19 cellular contexts compared by ENCODE assay signal in genomic region chr19:28456264-28456663, GRCh38.
"Had no signal": no experiment of that assay in that cellular context is flagged by ENCODE, and none has a peak within 500 bp of the region (broad histone marks: within the 10 kb centered on the region; RNA-seq: fewer than 3 reads in every experiment).

No MANE protein-coding gene starts in this region.

- DNase-seq: activated naive CD4-positive, alpha-beta T cell; amniotic stem cell; effector memory CD4-positive, alpha-beta T cell; foreskin keratinocyte; left colon; pancreas; right cardiac atrium; T-cell; testis; trophoblast cell; uterus had no signal

- H3K9me3 ChIP-seq: breast epithelium, pancreas, testis, uterus had no signal

- H3K36me3 Mint-ChIP-seq: activated naive CD8-positive, alpha-beta T cell; memory B cell; natural killer cell treated with Interleukin-12 subunit alpha and Interleukin-12 subunit beta and Interleukin-15 and Interleukin-18, amount 100 ng/mL, for 72 hours; stimulated activated effector memory CD8-positive, alpha-beta T cell treated with anti-CD3 and anti-CD28 coated beads, Interleukin-12 subunit alpha, Interleukin-12 subunit beta, amount 100 ng/mL, for 72 hours; T-cell had no signal

- H3K27me3 Mint-ChIP-seq: activated naive CD8-positive, alpha-beta T cell; central memory CD8-positive, alpha-beta T cell; memory B cell; T-cell had no signal

- H3K4me1 ChIP-seq: breast epithelium, foreskin keratinocyte, pancreas, uterus had no signal

- H3K4me3 Mint-ChIP-seq: activated naive CD8-positive, alpha-beta T cell; central memory CD8-positive, alpha-beta T cell; memory B cell; natural killer cell treated with Interleukin-12 subunit alpha and Interleukin-12 subunit beta and Interleukin-15 and Interleukin-18, amount 100 ng/mL, for 72 hours; stimulated activated effector memory CD8-positive, alpha-beta T cell treated with anti-CD3 and anti-CD28 coated beads, Interleukin-12 subunit alpha, Interleukin-12 subunit beta, amount 100 ng/mL, for 72 hours; T-cell had no signal

- H3K27ac ChIP-seq: breast epithelium, foreskin keratinocyte, pancreas, skin epidermis, testis, uterus had no signal

- H3K27ac Mint-ChIP-seq: activated naive CD8-positive, alpha-beta T cell; activated T-helper 2 cell treated with anti-CD3 and anti-CD28 coated beads, Interferon-gamma antibody, Interleukin-2, Interleukin-4, amounts not matched to agents 10 μg/mL and 5 μg/mL and 100 μg/mL, durations not matched to agents 14 hours and 24 hours and 36 hours; memory B cell; natural killer cell treated with Interleukin-12 subunit alpha and Interleukin-12 subunit beta and Interleukin-15 and Interleukin-18, amount 100 ng/mL, for 72 hours; stimulated activated effector memory CD8-positive, alpha-beta T cell treated with anti-CD3 and anti-CD28 coated beads, Interleukin-12 subunit alpha, Interleukin-12 subunit beta, amount 100 ng/mL, for 72 hours; T-cell had no signal

- H3K27me3 ChIP-seq: breast epithelium, foreskin keratinocyte, pancreas, testis, uterus had no signal

- H3K4me3 ChIP-seq: breast epithelium, pancreas, skin epidermis, testis, uterus had no signal

- ATAC-seq: foreskin keratinocyte; left colon; natural killer cell treated with Interleukin-12 subunit alpha and Interleukin-12 subunit beta and Interleukin-15 and Interleukin-18, amount 100 ng/mL, for 72 hours; pancreas; right cardiac atrium; T-cell had no signal

- H3K36me3 ChIP-seq: breast epithelium, pancreas, uterus had no signal

- H3K4me1 Mint-ChIP-seq: central memory CD8-positive, alpha-beta T cell; memory B cell; stimulated activated effector memory CD8-positive, alpha-beta T cell treated with anti-CD3 and anti-CD28 coated beads, Interleukin-12 subunit alpha, Interleukin-12 subunit beta, amount 100 ng/mL, for 72 hours had no signal

- H3K9me3 Mint-ChIP-seq: activated T-helper 2 cell treated with anti-CD3 and anti-CD28 coated beads, Interferon-gamma antibody, Interleukin-2, Interleukin-4, amounts not matched to agents 10 μg/mL and 5 μg/mL and 100 μg/mL, durations not matched to agents 14 hours and 24 hours and 36 hours; central memory CD8-positive, alpha-beta T cell; natural killer cell treated with Interleukin-12 subunit alpha and Interleukin-12 subunit beta and Interleukin-15 and Interleukin-18, amount 100 ng/mL, for 72 hours had no signal
